In the genomic region with DNA sequence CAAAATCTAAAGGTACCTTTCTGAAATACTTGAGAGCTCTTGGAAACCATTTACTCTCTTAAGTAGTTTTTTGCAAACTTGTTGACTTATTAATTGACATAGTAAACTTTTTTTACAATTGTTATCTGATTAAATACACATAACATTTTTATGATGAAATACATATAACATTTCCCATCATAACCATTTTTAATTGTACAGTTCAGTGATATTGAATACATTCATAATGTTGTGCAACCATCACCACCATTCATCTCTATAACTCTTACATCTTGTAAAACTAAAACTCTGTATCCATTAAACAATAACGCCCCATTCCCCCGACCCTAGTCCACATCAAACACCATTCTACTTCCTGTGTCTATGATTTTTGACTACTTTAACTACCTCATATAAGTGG, we compare ENCODE assay signal across 22 cellular contexts.
DNase-seq lines count a peak whose midpoint lies in the region; ATAC-seq and FAIRE-seq lines count a peak whose summit lies in the region.
"Had no signal": no experiment of that assay in that cellular context is flagged by ENCODE, and none has a peak within 500 bp of the region (broad histone marks: within the 10 kb centered on the region; RNA-seq: fewer than 3 reads in every experiment).

No MANE protein-coding gene starts in this region.

- no peaks in the 10 kb centered on the region for H3K27me3 ChIP-seq in small intestine (ENCODE audit: control insufficient read depth in 2 of 2, insufficient read depth in 2 of 2, low read length in 2 of 2)
- H3K27me3 ChIP-seq: BE2C, BLaER1 had no signal

- no peak overlapping the region for H3K27ac ChIP-seq in small intestine (ENCODE audit: low read depth in 1 of 2, low read length in 1 of 2)
- H3K27ac ChIP-seq: 22Rv1, BLaER1 had no signal

- H3K4me3 ChIP-seq in small intestine (ENCODE audit: low read depth in 1 of 2, low read length in 2 of 2) = no peak overlapping the region
- H3K4me3 ChIP-seq: BLaER1 had no signal

- ATAC-seq in GM21447 (IDR thresholded peaks at IDR 0.05; ENCODE audit: unreplicated experiment) = no peak

- DNase-seq in small intestine (no peak), GM19239 (ENCODE audit: insufficient read length, low spot score) (no peak)
- DNase-seq: ACHN; BE2C; C1 segment of cervical spinal cord; CD4-positive, alpha-beta memory T cell; CD4-positive, CD25-positive, alpha-beta regulatory T cell; CD8-positive, alpha-beta memory T cell; COR-L47; DMS 273 treated with DMSO at 0.1 percent for 48 hours; DMS153; DMS53; DMS79; DND-41; EL; GF-D8 had no signal

- FAIRE-seq in A204.1 (lab: Jason Lieb, UNC) (peak; percentile 39), TTC549 (lab: Jason Lieb, UNC) (peak; percentile 60), small intestine (lab: Jason Lieb, UNC) (peak; percentile 53), GM19239 (lab: Jason Lieb, UNC) (no peak)
- FAIRE-seq: GM12891 had no signal

- 65 to 81% (median 78%) methylated on average over 2 of the region's 2 CpGs for WGBS in small intestine, 3 donors

- H3K9me3 ChIP-seq in small intestine (ENCODE audit: control insufficient read depth, low read depth) = no peaks in the 10 kb centered on the region
- H3K9me3 ChIP-seq: BE2C had no signal

- H3K4me1 ChIP-seq in small intestine (ENCODE audit: control insufficient read depth in 2 of 2, insufficient read depth in 1 of 2, low read depth in 1 of 2, low read length in 1 of 2) = no peaks in the 10 kb centered on the region
- H3K4me1 ChIP-seq: BE2C, BLaER1 had no signal

- H3K36me3 ChIP-seq in small intestine (ENCODE audit: control insufficient read depth in 2 of 2, insufficient read depth in 2 of 2, low read length in 2 of 2) = no peaks in the 10 kb centered on the region
- H3K36me3 ChIP-seq: BE2C, BLaER1 had no signal
